ENCODE assay signal across 8 cellular contexts in the genomic region with DNA sequence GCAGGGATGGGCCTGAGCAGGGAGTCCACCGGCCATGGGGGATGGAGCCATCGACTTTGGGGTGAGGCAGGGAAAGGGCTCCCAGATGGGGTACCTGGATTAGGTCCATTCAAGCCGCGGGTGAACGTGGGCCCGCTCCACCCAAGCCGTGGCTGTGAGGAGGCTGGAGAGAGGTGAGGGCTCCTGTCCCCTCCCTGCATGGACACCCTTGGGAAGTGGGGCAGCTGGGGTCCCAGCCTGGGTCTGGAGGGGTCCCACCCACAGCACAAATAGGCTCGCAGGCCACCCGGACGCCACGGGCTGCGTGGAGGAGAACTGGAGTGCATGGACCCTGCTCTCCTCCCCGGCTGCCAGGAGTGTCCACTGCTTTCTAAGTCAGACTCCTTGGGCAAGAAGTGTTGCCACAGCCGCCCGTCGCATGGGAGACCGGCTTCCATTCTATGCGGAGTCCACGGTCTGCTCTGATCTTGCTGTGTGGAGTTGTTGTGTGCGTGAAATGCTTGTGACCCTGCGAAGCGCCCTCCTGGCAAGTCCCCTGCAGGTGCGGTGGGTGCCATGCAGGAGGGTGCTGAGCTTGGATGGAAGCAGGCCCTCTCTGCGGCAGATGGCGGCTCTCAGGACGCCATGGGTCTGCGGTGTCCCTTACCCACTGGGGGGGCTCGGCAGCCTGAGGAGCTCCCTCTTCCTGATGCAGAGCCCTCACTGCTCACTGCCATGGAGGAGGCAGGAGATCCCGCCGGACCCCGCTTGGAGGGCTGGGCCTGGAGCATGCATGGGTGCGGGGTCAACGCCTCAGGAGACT. TPM values are rescaled to one million over a fixed set of nuclear protein-coding genes. Genes with fewer than 3 reads are reported as not detected.
A peak's percentile ranks its signal among the peaks of the same experiment; 100 is the strongest.
DNase-seq lines count a peak whose midpoint lies in the region; ATAC-seq and TF ChIP-seq lines count a peak whose summit lies in the region.

No MANE protein-coding gene starts in this region.

- H3K27ac ChIP-seq in adrenal gland (peak overlapping the region; percentile 40 to 99 (median 94)), left lung (peak overlapping the region; percentile 90 to 94), testis (peak overlapping the region; percentile 50 to 94)

- H3K4me3 Mint-ChIP-seq in activated CD4-positive, alpha-beta T cell treated with anti-CD3 and anti-CD28 coated beads for 36 hours, result peak overlapping the region; percentile 83

- CTCF ChIA-PET in activated CD4-positive, alpha-beta T cell treated with anti-CD3 and anti-CD28 coated beads for 36 hours (lab: Charles Lee), result interaction anchor here (0.9 to 1.1 kb wide), 4 partner anchors 11 to 35 kb away, joined by 3 to 4 read pairs (median 4); no protein-coding TSS in a partner anchor

- TF ChIP-seq CTCF in adrenal gland (IDR thresholded peaks at IDR 0.05), result no peak
- TF ChIP-seq CTCF in left lung (IDR thresholded peaks at IDR 0.05), result no peak
- TF ChIP-seq CTCF in testis (IDR thresholded peaks at IDR 0.05), result no peak

- TF ChIP-seq POLR2A in adrenal gland (IDR thresholded peaks at IDR 0.05), result no peak
- TF ChIP-seq POLR2A in testis (IDR thresholded peaks at IDR 0.05), result no peak

- in situ Hi-C loops in G401 (cut with HindIII; ENCODE audit: low sequenced_read_pairs), result no loop called here

- POLR2A ChIA-PET in activated CD4-positive, alpha-beta T cell treated with anti-CD3 and anti-CD28 coated beads for 36 hours (lab: Charles Lee), result interaction anchor here (0.9 to 1.4 kb wide), 3 partner anchors 27 to 165 kb away, joined by 3 to 7 read pairs (median 3); a partner anchor contains a TSS

- H3K4me1 ChIP-seq in adrenal gland (replicated peaks in 1 of 2) (peaks cover 28 to 43% of the 10 kb centered on the region in 2 donors), left lung (peaks cover 44 to 75% of the 10 kb centered on the region in 2 donors), testis (peaks cover 53% of the 10 kb centered on the region)

- WGBS in adrenal gland, 4 donors, result 26 to 100% (median 43%) methylated on average over 1 to 33 of the region's 33 CpGs
- WGBS in testis, 2 donors, result 36 to 45% methylated on average over 15 to 26 of the region's 33 CpGs

- intact Hi-C loops in activated CD4-positive, alpha-beta T cell treated with anti-CD3 and anti-CD28 coated beads for 36 hours (cut with DNase I, micrococcal nuclease), result loop anchor here (5.0 kb wide), 2 partner anchors 132 to 382 kb away; a partner anchor contains a TSS
- intact Hi-C loops in adrenal gland (cut with DNase I) (no loop called here), left lung (cut with DNase I) (no loop called here), testis (cut with DNase I; ENCODE audit: low total_unique reads) (no loop called here)

- peaks cover 32% of the 10 kb centered on the region for H3K36me3 Mint-ChIP-seq in activated CD4-positive, alpha-beta T cell treated with anti-CD3 and anti-CD28 coated beads for 36 hours (ENCODE audit: low read depth)

- H3K27me3 Mint-ChIP-seq in activated CD4-positive, alpha-beta T cell treated with anti-CD3 and anti-CD28 coated beads for 36 hours, result no peaks in the 10 kb centered on the region

- H3K4me1 Mint-ChIP-seq in activated CD4-positive, alpha-beta T cell treated with anti-CD3 and anti-CD28 coated beads for 36 hours, result peaks cover 56% of the 10 kb centered on the region

- H3K27me3 ChIP-seq in adrenal gland, result no peaks in the 10 kb centered on the region
- no peaks in the 10 kb centered on the region for H3K27me3 ChIP-seq in left lung
- no peaks in the 10 kb centered on the region for H3K27me3 ChIP-seq in testis

- no peaks in the 10 kb centered on the region for H3K9me3 Mint-ChIP-seq in activated CD4-positive, alpha-beta T cell treated with anti-CD3 and anti-CD28 coated beads for 36 hours (ENCODE audit: low read depth)

- peak overlapping the region; percentile 89 for H3K27ac Mint-ChIP-seq in activated CD4-positive, alpha-beta T cell treated with anti-CD3 and anti-CD28 coated beads for 36 hours

- peaks cover 0 to 12% of the 10 kb centered on the region in 2 donors for H3K36me3 ChIP-seq in adrenal gland (replicated peaks in 1 of 2)
- H3K36me3 ChIP-seq in left lung, result peaks cover 6 to 23% of the 10 kb centered on the region in 2 donors
- H3K36me3 ChIP-seq in testis (ENCODE audit: low read depth, missing control alignments), result no peaks in the 10 kb centered on the region

- peak overlapping the region in 3 of 4 donors; percentile 13 to 99 (median 79) for H3K4me3 ChIP-seq in adrenal gland
- peak overlapping the region; percentile 91 to 97 for H3K4me3 ChIP-seq in left lung
- H3K4me3 ChIP-seq in testis, result peak overlapping the region; percentile 98 to 100

- no peaks in the 10 kb centered on the region for H3K9me3 ChIP-seq in adrenal gland (replicated peaks in 1 of 3)
- H3K9me3 ChIP-seq in left lung, result no peaks in the 10 kb centered on the region
- H3K9me3 ChIP-seq in testis, result no peaks in the 10 kb centered on the region

- no peak for DNase-seq in activated CD4-positive, alpha-beta T cell treated with anti-CD3 and anti-CD28 coated beads for 36 hours
- no peak for DNase-seq in activated CD4-positive, alpha-beta T cell treated with anti-CD3 and anti-CD28 coated beads, Interleukin-2, amount 50 U/mL, for 48 hours
- DNase-seq in adrenal gland (peak in 1 of 7 donors; percentile 54), left lung (peak in 1 of 2 donors; percentile 81), testis (no peak), NCI-H524 (lab: John Stamatoyannopoulos, UW) (no peak), G401 (ENCODE audit: low spot score) (no peak)
- DNase-seq in effector CD4-positive, alpha-beta T cell, result no peak

- ATAC-seq in activated CD4-positive, alpha-beta T cell treated with anti-CD3 and anti-CD28 coated beads for 36 hours, result no peak
- no peak for ATAC-seq in left lung

RNA-seq across cellular contexts. Expression of a gene that starts 2.0 kb away (rescaled TPM):
- 100 to 1,000 TPM; 248 to 347 TPM for total RNA-seq in activated CD4-positive, alpha-beta T cell treated with anti-CD3 and anti-CD28 coated beads for 36 hours
- total RNA-seq in adrenal gland (10 to 100 TPM; 11.5 to 87.5 (median 43.8) TPM), left lung (100 to 1,000 TPM in 1 of 2 donors, 10 to 100 TPM in 1; 87.6 to 132 TPM), testis (10 to 100 TPM; 97.9 to 99.6 TPM)
- polyA plus RNA-seq in adrenal gland (100 to 1,000 TPM in 1 of 3 donors, 10 to 100 TPM in 2; 60.0 to 117 (median 77.5) TPM), testis (ENCODE audit: insufficient read depth, low read depth, low replicate concordance) (215 TPM)
- total RNA-seq in G401 (2014; rRNA removed; shearing (Covaris generic)), result 153 and 193 TPM in 2 replicates

RNA-seq across cellular contexts. Expression of a gene that starts 8.1 kb away (rescaled TPM):
- total RNA-seq in activated CD4-positive, alpha-beta T cell treated with anti-CD3 and anti-CD28 coated beads for 36 hours, result 10 to 100 TPM; 30.4 to 31.5 TPM
- total RNA-seq in adrenal gland (10 to 100 TPM; 14.8 to 96.9 (median 36.3) TPM), left lung (10 to 100 TPM in 1 of 2 donors, 1 to 10 TPM in 1; 5.9 to 19.2 TPM), testis (100 to 1,000 TPM; 144 to 191 TPM)
- polyA plus RNA-seq in adrenal gland (10 to 100 TPM in 2 of 3 donors, 1 to 10 TPM in 1; 7.4 to 84.5 (median 74.2) TPM), testis (ENCODE audit: insufficient read depth, low read depth, low replicate concordance) (92.2 TPM)
- 110 and 116 TPM in 2 replicates for total RNA-seq in G401 (2014; rRNA removed; shearing (Covaris generic))

RNA-seq across cellular contexts. Expression of a gene that starts 25.7 kb away (rescaled TPM):
- total RNA-seq in activated CD4-positive, alpha-beta T cell treated with anti-CD3 and anti-CD28 coated beads for 36 hours, result 100 to 1,000 TPM in 1 of 2 experiments, 10 to 100 TPM in 1; 93.4 to 113 TPM
- total RNA-seq in adrenal gland, result 100 to 1,000 TPM; 128 to 286 (median 157) TPM
- 100 to 1,000 TPM in 2 of 3 donors, 1 to 10 TPM in 1; 4.7 to 267 (median 134) TPM for polyA plus RNA-seq in adrenal gland
- total RNA-seq in left lung, result 10 to 100 TPM; 84.4 to 85.4 TPM
- 100 to 1,000 TPM; 170 to 176 TPM for total RNA-seq in testis
- polyA plus RNA-seq in testis (ENCODE audit: insufficient read depth, low read depth, low replicate concordance), result 172 TPM
- 123 TPM in 2 replicates for total RNA-seq in G401 (2014; rRNA removed; shearing (Covaris generic))

RNA-seq across cellular contexts. Expression of a gene that starts 28.8 kb away (rescaled TPM):
- total RNA-seq in activated CD4-positive, alpha-beta T cell treated with anti-CD3 and anti-CD28 coated beads for 36 hours, result 1,000 to 10,000 TPM; 1,716 to 1,858 TPM
- total RNA-seq in adrenal gland (1,000 to 10,000 TPM in 6 of 8 donors, 100 to 1,000 TPM in 2; 929 to 3,934 (median 1,829) TPM), left lung (100 to 1,000 TPM; 942 to 951 TPM), testis (1,000 to 10,000 TPM; 1,248 to 1,750 TPM)
- polyA plus RNA-seq in adrenal gland (1,000 to 10,000 TPM in 2 of 3 donors, 100 to 1,000 TPM in 1; 471 to 4,071 (median 2,224) TPM), testis (ENCODE audit: insufficient read depth, low read depth, low replicate concordance) (768 TPM)
- total RNA-seq in G401 (2014; rRNA removed; shearing (Covaris generic)), result 1,108 and 1,164 TPM in 2 replicates

RNA-seq across cellular contexts. Expression of a gene that starts 40.5 kb away (rescaled TPM):
- total RNA-seq in activated CD4-positive, alpha-beta T cell treated with anti-CD3 and anti-CD28 coated beads for 36 hours, result under 1 TPM; 0.09 to 0.14 TPM
- total RNA-seq in adrenal gland (1 to 10 TPM in 3 of 8 donors, under 1 TPM in 5; 0.06 to 6.9 (median 0.32) TPM), left lung (under 1 TPM; 0.06 to 0.10 TPM), testis (1 to 10 TPM; 4.6 to 5.9 TPM)
- polyA plus RNA-seq in adrenal gland (10 to 100 TPM in 1 of 3 donors, under 1 TPM in 2; 0.71 to 12.9 (median 0.82) TPM), testis (ENCODE audit: insufficient read depth, low read depth, low replicate concordance) (2.8 TPM)
- total RNA-seq in G401 (2014; rRNA removed; shearing (Covaris generic)), result 13.4 and 15.4 TPM in 2 replicates

Comparison
In these comparisons a context has a peak if more than half of its experiments do, and no peak if none do; other contexts are left out.
1. intact Hi-C loops: an anchor here in activated CD4-positive, alpha-beta T cell treated with anti-CD3 and anti-CD28 coated beads for 36 hours (5.0 kb wide); none called in adrenal gland, left lung and testis.